Comparison of ENCODE assay signal across 29 cellular contexts in the genomic region with DNA sequence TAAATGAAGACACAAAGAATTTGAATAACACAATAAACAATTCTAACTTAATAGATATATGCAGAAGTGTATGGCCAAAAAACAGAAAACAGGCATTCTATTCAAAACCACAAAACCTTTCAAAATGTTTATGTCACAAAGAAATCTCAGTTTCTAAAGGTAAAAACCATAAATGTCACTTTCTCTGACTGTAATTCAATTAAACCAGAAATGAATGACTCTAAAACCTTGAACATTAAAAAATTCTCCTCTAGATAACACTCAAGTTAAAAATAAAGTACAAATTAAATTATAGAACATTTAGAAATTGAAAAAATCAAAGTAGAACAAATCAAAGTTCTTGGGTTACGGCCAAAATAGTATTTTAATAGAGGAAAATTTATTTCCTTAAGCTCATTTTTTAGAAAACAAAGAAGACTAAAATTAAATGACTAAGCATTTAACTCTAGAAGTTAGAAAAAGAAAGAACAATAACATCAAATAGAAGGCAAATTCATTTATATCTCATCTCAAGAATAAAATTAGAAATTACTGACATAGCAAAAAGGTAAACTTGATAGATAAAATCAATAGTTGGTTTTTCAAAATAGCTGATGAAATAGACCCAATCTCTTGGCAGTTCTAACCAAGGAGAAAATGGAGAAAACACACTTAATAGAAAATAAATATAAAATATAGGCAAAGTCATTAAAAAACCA.
"Had no signal": no experiment of that assay in that cellular context is flagged by ENCODE, and none has a peak within 500 bp of the region (broad histone marks: within the 10 kb centered on the region; RNA-seq: fewer than 3 reads in every experiment).

No MANE protein-coding gene starts in this region.

- ATAC-seq: activated CD8-positive, alpha-beta memory T cell treated with anti-CD3 and anti-CD28 coated beads, Interleukin-2, amount 10 ng/mL, durations not matched to agents 7 days and 5 days; Panc1; T-helper 17 cell had no signal

- H3K9me3 Mint-ChIP-seq: activated B cell treated with CpG ODN at 0.5 μM for 24 hours; activated CD4-positive, alpha-beta T cell treated with anti-CD3 and anti-CD28 coated beads, Interleukin-2, amount 10 ng/mL, durations not matched to agents 24 days and 14 days; activated naive CD4-positive, alpha-beta T cell treated with anti-CD3 and anti-CD28 coated beads, Interleukin-2, amount 50 U/mL, for 24 hours; activated T-cell treated with anti-CD3 and anti-CD28 coated beads, Interleukin-2, amount 50 U/mL, for 24 hours; activated T-helper 1 cell treated with anti-CD3 and anti-CD28 coated beads, Interleukin-12 subunit alpha, Interleukin-12 subunit beta, Interleukin-2, Interleukin-4 antibody, amounts not matched to agents 30 ng/mL and 10 ng/mL and 1 ng/mL, durations not matched to agents 14 hours and 24 hours and 36 hours had no signal

- H3K4me3 Mint-ChIP-seq: activated B cell treated with CpG ODN at 0.5 μM for 24 hours; activated CD4-positive, alpha-beta T cell treated with anti-CD3 and anti-CD28 coated beads, Interleukin-2, amount 10 ng/mL, durations not matched to agents 24 days and 14 days; activated CD8-positive, alpha-beta memory T cell treated with anti-CD3 and anti-CD28 coated beads, Interleukin-2, amount 10 ng/mL, durations not matched to agents 7 days and 5 days; activated naive CD4-positive, alpha-beta T cell treated with anti-CD3 and anti-CD28 coated beads, Interleukin-2, amount 50 U/mL, for 24 hours; activated T-cell treated with anti-CD3 and anti-CD28 coated beads, Interleukin-2, amount 50 U/mL, for 24 hours; activated T-helper 1 cell treated with anti-CD3 and anti-CD28 coated beads, Interleukin-12 subunit alpha, Interleukin-12 subunit beta, Interleukin-2, Interleukin-4 antibody, amounts not matched to agents 30 ng/mL and 10 ng/mL and 1 ng/mL, durations not matched to agents 14 hours and 24 hours and 36 hours; T-helper 17 cell had no signal

- H3K4me1 Mint-ChIP-seq: activated B cell treated with CpG ODN at 0.5 μM for 24 hours; activated CD4-positive, alpha-beta T cell treated with anti-CD3 and anti-CD28 coated beads, Interleukin-2, amount 10 ng/mL, durations not matched to agents 24 days and 14 days; activated CD8-positive, alpha-beta memory T cell treated with anti-CD3 and anti-CD28 coated beads, Interleukin-2, amount 10 ng/mL, durations not matched to agents 7 days and 5 days; activated naive CD4-positive, alpha-beta T cell treated with anti-CD3 and anti-CD28 coated beads, Interleukin-2, amount 50 U/mL, for 24 hours; T-helper 17 cell had no signal

- H3K27ac ChIP-seq: breast epithelium, RWPE1, SJCRH30 had no signal

- H3K27me3 ChIP-seq: SJCRH30 had no signal

- DNase-seq: activated B cell treated with CpG ODN at 0.5 μM for 24 hours; activated CD4-positive, alpha-beta T cell treated with anti-CD3 and anti-CD28 coated beads for 1 hour; activated CD4-positive, alpha-beta T cell treated with anti-CD3 and anti-CD28 coated beads, Interleukin-2, amount 10 ng/mL, durations not matched to agents 24 days and 14 days; activated CD4-positive, alpha-beta T cell treated with anti-CD3 and anti-CD28 coated beads, Interleukin-2, amount 50 U/mL, for 48 hours; activated CD8-positive, alpha-beta memory T cell treated with anti-CD3 and anti-CD28 coated beads, Interleukin-2, amount 10 ng/mL, durations not matched to agents 7 days and 5 days; activated effector memory CD4-positive, alpha-beta T cell treated with Interleukin-2 at 50 U/mL for 16 hours; activated naive CD4-positive, alpha-beta T cell; activated T-cell treated with anti-CD3 and anti-CD28 coated beads, Interleukin-2, amount 50 U/mL, for 24 hours; aorta; caudate nucleus; Kasumi-1; NCI-H1105 treated with DMSO at 0.1 percent for 48 hours; NCI-H146; NCI-H187 treated with DMSO at 0.1 percent for 48 hours; NCI-H2081 treated with DMSO at 0.1 percent for 48 hours; NCI-H2171; NCI-H2227 treated with DMSO at 0.1 percent for 48 hours; NCI-H446 treated with DMSO at 0.1 percent for 48 hours; NCI-H524 treated with DMSO at 0.1 percent for 48 hours; NCI-H774; Right ventricle myocardium superior; SJCRH30; T-helper 17 cell; T-helper 9 cell had no signal

- H3K27me3 Mint-ChIP-seq: activated CD4-positive, alpha-beta T cell treated with anti-CD3 and anti-CD28 coated beads, Interleukin-2, amount 10 ng/mL, durations not matched to agents 24 days and 14 days had no signal

- H3K36me3 Mint-ChIP-seq: activated CD8-positive, alpha-beta memory T cell treated with anti-CD3 and anti-CD28 coated beads, Interleukin-2, amount 10 ng/mL, durations not matched to agents 7 days and 5 days; activated naive CD4-positive, alpha-beta T cell treated with anti-CD3 and anti-CD28 coated beads, Interleukin-2, amount 50 U/mL, for 24 hours had no signal

- H3K27ac Mint-ChIP-seq: activated B cell treated with CpG ODN at 0.5 μM for 24 hours; activated CD4-positive, alpha-beta T cell treated with anti-CD3 and anti-CD28 coated beads, Interleukin-2, amount 10 ng/mL, durations not matched to agents 24 days and 14 days; activated CD8-positive, alpha-beta memory T cell treated with anti-CD3 and anti-CD28 coated beads, Interleukin-2, amount 10 ng/mL, durations not matched to agents 7 days and 5 days; activated naive CD4-positive, alpha-beta T cell treated with anti-CD3 and anti-CD28 coated beads, Interleukin-2, amount 50 U/mL, for 24 hours; activated T-cell treated with anti-CD3 and anti-CD28 coated beads, Interleukin-2, amount 50 U/mL, for 24 hours; activated T-helper 1 cell treated with anti-CD3 and anti-CD28 coated beads, Interleukin-12 subunit alpha, Interleukin-12 subunit beta, Interleukin-2, Interleukin-4 antibody, amounts not matched to agents 30 ng/mL and 10 ng/mL and 1 ng/mL, durations not matched to agents 14 hours and 24 hours and 36 hours; T-helper 17 cell had no signal

- H3K36me3 ChIP-seq: breast epithelium, SJCRH30 had no signal

- H3K9me3 ChIP-seq: breast epithelium, SJCRH30 had no signal

- H3K4me3 ChIP-seq: breast epithelium, SJCRH30 had no signal

- H3K4me1 ChIP-seq: breast epithelium, SJCRH30 had no signal
